Comparison of ENCODE assay signal across 2 cellular contexts in genomic region chr18:70418551-70419311, GRCh38.
TF ChIP-seq lines count a peak whose summit lies in the region.

No MANE protein-coding gene starts in this region.

TF ChIP-seq in HepG2, 621 proteins besides CTCF, POLR2A, EP300 and RAD21 (continued from another document):
- TF ChIP-seq CHCHD3 (CRISPR knock-in tag; IDR thresholded peaks at IDR 0.05) (no peak), SIX1 (CRISPR knock-in tag; IDR thresholded peaks at IDR 0.05; ENCODE audit: borderline replicate concordance) (no peak), MAX (IDR thresholded peaks at IDR 0.05) (peak; percentile 21; the same call in 1 of the 2 replicates), HOXA5 (CRISPR knock-in tag; IDR thresholded peaks at IDR 0.05) (0 out of 2 replicates have a peak, but pooled peaks have one; percentile 32), ERF (CRISPR knock-in tag; IDR thresholded peaks at IDR 0.05) (no peak), HOXA3 (CRISPR knock-in tag; IDR thresholded peaks at IDR 0.05) (peak; percentile 31; the same call in 1 of the 2 replicates)

TF ChIP-seq in GM23338, 12 proteins besides CTCF, POLR2A, EP300 and RAD21 (continued from another document):
- TF ChIP-seq ZNF462 (CRISPR knock-in tag; IDR thresholded peaks at IDR 0.05) (no peak), ZNF114 (CRISPR knock-in tag; IDR thresholded peaks at IDR 0.05) (no peak), ETS1 (IDR thresholded peaks at IDR 0.05) (no peak), POLR2AphosphoS5 (IDR thresholded peaks at IDR 0.05; ENCODE audit: low read depth) (no peak), JUNB (IDR thresholded peaks at IDR 0.05; ENCODE audit: unreplicated experiment) (no peak), CREB1 (CRISPR knock-in tag; IDR thresholded peaks at IDR 0.05; ENCODE audit: low read depth) (no peak)
